ENCODE assay signal across 18 cellular contexts in the genomic region with DNA sequence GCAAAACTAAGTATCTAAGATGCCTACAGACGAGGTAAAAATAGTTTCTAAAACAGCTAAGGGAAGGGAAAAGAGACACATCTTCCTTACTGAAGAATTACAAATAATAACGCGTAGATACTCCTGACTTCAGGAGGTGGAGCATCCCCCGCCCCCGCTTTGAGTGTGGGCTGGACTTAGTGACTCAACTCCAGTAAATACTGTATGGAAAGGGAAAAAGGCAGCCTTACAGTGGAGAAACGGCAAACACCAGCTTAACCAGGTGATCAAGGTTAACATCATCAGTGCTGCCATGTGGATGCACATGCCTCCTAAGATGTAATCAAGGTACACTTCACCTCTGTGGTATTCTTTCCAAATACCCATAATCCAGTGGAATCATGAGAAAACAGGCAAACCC. TPM values are rescaled to one million over a fixed set of nuclear protein-coding genes. Genes with fewer than 3 reads are reported as not detected.
DNase-seq lines count a peak whose midpoint lies in the region; ATAC-seq and TF ChIP-seq lines count a peak whose summit lies in the region.
"Had no signal": no experiment of that assay in that cellular context is flagged by ENCODE, and none has a peak within 500 bp of the region (broad histone marks: within the 10 kb centered on the region; RNA-seq: fewer than 3 reads in every experiment).

No MANE protein-coding gene starts in this region.

- H3K27me3 ChIP-seq in H7 (ENCODE audit: control insufficient read depth, insufficient read depth, low read length) (no peaks in the 10 kb centered on the region), psoas muscle (ENCODE audit: insufficient read depth in 3 of 3, low read length in 2 of 3) (no peaks in the 10 kb centered on the region)
- no peaks in the 10 kb centered on the region for H3K27me3 ChIP-seq in CD4-positive, alpha-beta memory T cell (ENCODE audit: insufficient read depth, low read length)
- H3K27me3 ChIP-seq: BLaER1, sigmoid colon had no signal

- intact Hi-C loops in head of caudate nucleus (cut with DNase I) = no loop called here
- intact Hi-C loops in psoas muscle (cut with DNase I) = no loop called here
- intact Hi-C loops in CD4-positive, alpha-beta memory T cell (cut with micrococcal nuclease) = no loop called here

- no peak overlapping the region for H3K27ac Mint-ChIP-seq in T-helper 2 cell treated with Interferon-gamma antibody and Interleukin-4, amounts not matched to agents 5 μg/mL and 100 μg/mL, for 36 hours
- no peak overlapping the region for H3K27ac Mint-ChIP-seq in CD4-positive, alpha-beta memory T cell
- H3K27ac Mint-ChIP-seq in stimulated activated naive CD8-positive, alpha-beta T cell treated with anti-CD3 and anti-CD28 coated beads, Interleukin-15, amount 100 ng/mL, for 72 hours = no peak overlapping the region
- H3K27ac Mint-ChIP-seq: T-helper 1 cell treated with Interleukin-12 subunit alpha and Interleukin-12 subunit beta and Interleukin-4 antibody, amounts not matched to agents 30 μg/mL and 1 μg/mL, for 36 hours had no signal

- POLR2A ChIA-PET in CD4-positive, alpha-beta memory T cell (lab: Charles Lee; ENCODE audit: partially characterized antibody) = interaction anchor here (0.5 kb wide), 1 partner anchor 29 kb away, joined by 3 read pairs; no protein-coding TSS in a partner anchor

- ATAC-seq in psoas muscle (peak in 3 of 4 donors; percentile 35 to 43 (median 39)), HG02840 (IDR thresholded peaks at IDR 0.05; ENCODE audit: low FRiP score, unreplicated experiment) (no peak)
- no peak for ATAC-seq in stimulated activated naive CD8-positive, alpha-beta T cell treated with anti-CD3 and anti-CD28 coated beads, Interleukin-15, amount 100 ng/mL, for 72 hours
- ATAC-seq: activated T-cell treated with anti-CD3 and anti-CD28 coated beads, Interleukin-2, amount 50 U/mL, for 4 hours; stimulated activated naive CD8-positive, alpha-beta T cell treated with anti-CD3 and anti-CD28 coated beads, Interleukin-15, Interleukin-2, amounts not matched to agents 100 U/mL and 50 U/mL, for 24 hours had no signal

- no peak overlapping the region for H3K4me3 Mint-ChIP-seq in T-helper 2 cell treated with Interferon-gamma antibody and Interleukin-4, amounts not matched to agents 5 μg/mL and 100 μg/mL, for 36 hours
- H3K4me3 Mint-ChIP-seq in CD4-positive, alpha-beta memory T cell = no peak overlapping the region
- no peak overlapping the region for H3K4me3 Mint-ChIP-seq in stimulated activated naive CD8-positive, alpha-beta T cell treated with anti-CD3 and anti-CD28 coated beads, Interleukin-15, amount 100 ng/mL, for 72 hours
- H3K4me3 Mint-ChIP-seq: activated T-cell treated with anti-CD3 and anti-CD28 coated beads, Interleukin-2, amount 50 U/mL, for 4 hours; T-helper 1 cell treated with Interleukin-12 subunit alpha and Interleukin-12 subunit beta and Interleukin-4 antibody, amounts not matched to agents 30 μg/mL and 1 μg/mL, for 36 hours had no signal

- TF ChIP-seq CTCF in psoas muscle (IDR thresholded peaks at IDR 0.05) = no peak

- H3K36me3 ChIP-seq in H7 (replicated peaks; ENCODE audit: control insufficient read depth, insufficient read depth, low read length) (no peaks in the 10 kb centered on the region), psoas muscle (ENCODE audit: insufficient read depth in 1 of 2, low read depth in 1 of 2) (peaks cover 6 to 34% of the 10 kb centered on the region in 2 donors)
- peaks cover 2% of the 10 kb centered on the region for H3K36me3 ChIP-seq in CD4-positive, alpha-beta memory T cell (ENCODE audit: insufficient read depth, low read length)

- CTCF ChIA-PET in CD4-positive, alpha-beta memory T cell (lab: Charles Lee; ENCODE audit: partially characterized antibody) = no interaction called here

- H3K9me3 Mint-ChIP-seq in T-helper 2 cell treated with Interferon-gamma antibody and Interleukin-4, amounts not matched to agents 5 μg/mL and 100 μg/mL, for 36 hours = no peaks in the 10 kb centered on the region
- no peaks in the 10 kb centered on the region for H3K9me3 Mint-ChIP-seq in CD4-positive, alpha-beta memory T cell
- no peaks in the 10 kb centered on the region for H3K9me3 Mint-ChIP-seq in stimulated activated naive CD8-positive, alpha-beta T cell treated with anti-CD3 and anti-CD28 coated beads, Interleukin-15, amount 100 ng/mL, for 72 hours
- H3K9me3 Mint-ChIP-seq: activated T-cell treated with anti-CD3 and anti-CD28 coated beads, Interleukin-2, amount 50 U/mL, for 4 hours; T-helper 1 cell treated with Interleukin-12 subunit alpha and Interleukin-12 subunit beta and Interleukin-4 antibody, amounts not matched to agents 30 μg/mL and 1 μg/mL, for 36 hours had no signal

- H3K4me3 ChIP-seq in H7 (ENCODE audit: insufficient read depth, low read depth, low read length) (no peak overlapping the region), psoas muscle (no peak overlapping the region)
- no peak overlapping the region for H3K4me3 ChIP-seq in CD4-positive, alpha-beta memory T cell (ENCODE audit: low read length in 2 of 2)
- H3K4me3 ChIP-seq: BLaER1, sigmoid colon had no signal

- H3K9me3 ChIP-seq in psoas muscle = no peaks in the 10 kb centered on the region
- H3K9me3 ChIP-seq in CD4-positive, alpha-beta memory T cell (ENCODE audit: control insufficient read depth in 1 of 2, low read length in 2 of 2) = no peaks in the 10 kb centered on the region
- H3K9me3 ChIP-seq: BLaER1, sigmoid colon had no signal

- 67 to 79% (median 70%) methylated on average over 6 of the region's 6 CpGs for WGBS in psoas muscle, 3 donors

- H3K4me1 ChIP-seq in psoas muscle = no peaks in the 10 kb centered on the region
- no peaks in the 10 kb centered on the region for H3K4me1 ChIP-seq in CD4-positive, alpha-beta memory T cell (ENCODE audit: insufficient read depth, low read length)
- H3K4me1 ChIP-seq: BLaER1 had no signal

- H3K27ac ChIP-seq in psoas muscle = no peak overlapping the region
- no peak overlapping the region for H3K27ac ChIP-seq in CD4-positive, alpha-beta memory T cell (ENCODE audit: low read depth, low read length)
- H3K27ac ChIP-seq: BLaER1, sigmoid colon had no signal

- no peaks in the 10 kb centered on the region for H3K4me1 Mint-ChIP-seq in T-helper 2 cell treated with Interferon-gamma antibody and Interleukin-4, amounts not matched to agents 5 μg/mL and 100 μg/mL, for 36 hours (ENCODE audit: low read depth)
- H3K4me1 Mint-ChIP-seq in CD4-positive, alpha-beta memory T cell = peaks cover 0 to 2% (median 0%) of the 10 kb centered on the region in 4 donors
- H3K4me1 Mint-ChIP-seq in stimulated activated naive CD8-positive, alpha-beta T cell treated with anti-CD3 and anti-CD28 coated beads, Interleukin-15, amount 100 ng/mL, for 72 hours = peaks cover 7% of the 10 kb centered on the region

- H3K36me3 Mint-ChIP-seq in T-helper 2 cell treated with Interferon-gamma antibody and Interleukin-4, amounts not matched to agents 5 μg/mL and 100 μg/mL, for 36 hours (ENCODE audit: low read depth) = peaks cover 2% of the 10 kb centered on the region
- peaks cover 10 to 14% of the 10 kb centered on the region in 2 donors for H3K36me3 Mint-ChIP-seq in CD4-positive, alpha-beta memory T cell

- DNase-seq in H7 = peak; percentile 55
- DNase-seq in astrocyte of the hippocampus (ENCODE audit: low read depth, low spot score) = peak; percentile 15
- peak; percentile 38 to 91 (median 74) for DNase-seq in head of caudate nucleus
- no peak for DNase-seq in psoas muscle
- no peak for DNase-seq in T-helper 2 cell treated with Interferon-gamma antibody and Interleukin-4, amounts not matched to agents 5 μg/mL and 100 μg/mL, for 36 hours (ENCODE audit: low spot score)
- DNase-seq in CD4-positive, alpha-beta memory T cell = no peak
- DNase-seq in stimulated activated naive CD8-positive, alpha-beta T cell treated with anti-CD3 and anti-CD28 coated beads, Interleukin-15, amount 100 ng/mL, for 72 hours = no peak
- DNase-seq: activated CD4-positive, alpha-beta T cell treated with anti-CD3 and anti-CD28 coated beads for 48 hours; activated T-cell treated with anti-CD3 and anti-CD28 coated beads, Interleukin-2, amount 50 U/mL, for 4 hours; GOT3; NCI-H1048; NCI-H226; OCI-M1; sigmoid colon; stimulated activated naive CD8-positive, alpha-beta T cell treated with anti-CD3 and anti-CD28 coated beads, Interleukin-15, Interleukin-2, amounts not matched to agents 100 U/mL and 50 U/mL, for 24 hours had no signal

- H3K27me3 Mint-ChIP-seq in T-helper 2 cell treated with Interferon-gamma antibody and Interleukin-4, amounts not matched to agents 5 μg/mL and 100 μg/mL, for 36 hours (ENCODE audit: low read depth) = peaks cover 9% of the 10 kb centered on the region
- no peaks in the 10 kb centered on the region for H3K27me3 Mint-ChIP-seq in CD4-positive, alpha-beta memory T cell
- no peaks in the 10 kb centered on the region for H3K27me3 Mint-ChIP-seq in stimulated activated naive CD8-positive, alpha-beta T cell treated with anti-CD3 and anti-CD28 coated beads, Interleukin-15, amount 100 ng/mL, for 72 hours

RNA-seq across cellular contexts. Expression of a gene that starts 47.9 kb away (rescaled TPM):
- total RNA-seq in H7 (2014; rRNA removed; shearing (Covaris generic)) = 78.7 and 88.7 TPM in 2 replicates
- total RNA-seq in psoas muscle = 1,000 to 10,000 TPM in 1 of 4 donors, 100 to 1,000 TPM in 3; 562 to 1,153 (median 698) TPM
- 100 to 1,000 TPM; 447 to 626 (median 616) TPM for polyA plus RNA-seq in psoas muscle
- 10 to 100 TPM; 58.8 to 67.1 TPM for total RNA-seq in CD4-positive, alpha-beta memory T cell
- polyA plus RNA-seq in CD4-positive, alpha-beta memory T cell = 100 to 1,000 TPM in 1 of 2 donors, 10 to 100 TPM in 1; 95.0 to 115 TPM

RNA-seq across cellular contexts. Expression of a gene that starts 48.2 kb away (rescaled TPM):
- total RNA-seq in H7 (2014; rRNA removed; shearing (Covaris generic)) = 111 and 137 TPM in 2 replicates
- 100 to 1,000 TPM; 294 to 617 (median 391) TPM for total RNA-seq in psoas muscle
- 100 to 1,000 TPM; 195 to 370 (median 350) TPM for polyA plus RNA-seq in psoas muscle
- 10 to 100 TPM; 89.1 to 93.6 TPM for total RNA-seq in CD4-positive, alpha-beta memory T cell
- 100 to 1,000 TPM; 119 to 126 TPM for polyA plus RNA-seq in CD4-positive, alpha-beta memory T cell

RNA-seq across cellular contexts. Expression of a gene that starts 53.3 kb away (rescaled TPM):
- total RNA-seq in H7 (2014; rRNA removed; shearing (Covaris generic)) = 28.4 and 31.0 TPM in 2 replicates
- total RNA-seq in psoas muscle = 10 to 100 TPM; 15.7 to 40.5 (median 20.1) TPM
- polyA plus RNA-seq in psoas muscle = 10 to 100 TPM in 1 of 3 donors, 1 to 10 TPM in 2; 3.7 to 11.3 (median 7.3) TPM
- total RNA-seq in CD4-positive, alpha-beta memory T cell = 10 to 100 TPM; 19.6 to 20.0 TPM
- polyA plus RNA-seq in CD4-positive, alpha-beta memory T cell = 1 to 10 TPM; 2.7 to 3.1 TPM

RNA-seq across cellular contexts. Expression of a gene that starts 53.9 kb away (rescaled TPM):
- 1.2 TPM in 1 of 2 replicates, not detected in the other for total RNA-seq in H7 (2014; rRNA removed; shearing (Covaris generic))
- under 1 TPM in 2 of 4 donors, not detected in 2; 0.17 to 0.48 TPM for total RNA-seq in psoas muscle
- under 1 TPM in 2 of 3 donors, not detected in 1; 0.03 to 0.19 TPM for polyA plus RNA-seq in psoas muscle
- 1 to 10 TPM in 1 of 2 experiments, under 1 TPM in 1; 0.97 to 1.7 TPM for total RNA-seq in CD4-positive, alpha-beta memory T cell
- polyA plus RNA-seq in CD4-positive, alpha-beta memory T cell = under 1 TPM in 1 of 2 donors, not detected in 1; 0.14 TPM

Comparison
In these comparisons a context has a peak if more than half of its experiments do, and no peak if none do; other contexts are left out.
1. DNase-seq: peak in H7 (single experiment), astrocyte of the hippocampus (single experiment) and head of caudate nucleus (42 of 42); none in psoas muscle (0 of 2), T-helper 2 cell treated with Interferon-gamma antibody and Interleukin-4, amounts not matched to agents 5 μg/mL and 100 μg/mL, for 36 hours (single experiment), CD4-positive, alpha-beta memory T cell (0 of 5) and stimulated activated naive CD8-positive, alpha-beta T cell treated with anti-CD3 and anti-CD28 coated beads, Interleukin-15, amount 100 ng/mL, for 72 hours (0 of 2).
2. ATAC-seq: peak in psoas muscle (3 of 4); none in HG02840 (single experiment) and stimulated activated naive CD8-positive, alpha-beta T cell treated with anti-CD3 and anti-CD28 coated beads, Interleukin-15, amount 100 ng/mL, for 72 hours (single experiment).